18 cellular contexts compared by ENCODE assay signal in the genomic region with DNA sequence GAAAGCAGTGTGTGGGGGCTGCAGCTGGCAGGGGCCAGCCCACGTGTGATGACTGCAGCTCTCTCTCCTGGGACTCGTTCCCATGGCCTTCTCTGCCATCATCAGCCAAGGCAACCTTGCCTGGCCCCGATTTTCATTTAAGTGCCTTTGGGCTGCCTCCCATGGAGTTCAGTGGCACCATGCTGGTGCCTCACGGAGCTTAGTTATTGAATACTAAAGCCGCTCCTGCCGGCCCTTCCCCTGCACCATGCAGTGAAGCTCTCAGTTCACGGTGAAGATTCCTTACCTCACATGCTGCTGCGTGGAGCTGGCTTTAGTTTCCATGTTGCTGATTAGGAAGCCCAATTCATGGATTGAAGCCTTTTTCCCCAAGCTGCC.
"Had no signal": no experiment of that assay in that cellular context is flagged by ENCODE, and none has a peak within 500 bp of the region (broad histone marks: within the 10 kb centered on the region; RNA-seq: fewer than 3 reads in every experiment).

No MANE protein-coding gene starts in this region.

- H3K27me3 ChIP-seq: heart right ventricle, sigmoid colon, transverse colon had no signal

- H3K4me1 Mint-ChIP-seq: activated CD4-positive, alpha-beta memory T cell treated with anti-CD3 and anti-CD28 coated beads, Interleukin-2, amount 10 ng/mL, durations not matched to agents 7 days and 5 days; activated CD4-positive, alpha-beta T cell treated with anti-CD3 and anti-CD28 coated beads for 36 hours; activated naive CD8-positive, alpha-beta T cell treated with anti-CD3 and anti-CD28 coated beads, Interleukin-2, amount 10 ng/mL, durations not matched to agents 7 days and 5 days; immature natural killer cell; natural killer cell had no signal

- H3K9me3 ChIP-seq: heart right ventricle, sigmoid colon, transverse colon had no signal

- DNase-seq: activated CD4-positive, alpha-beta memory T cell treated with anti-CD3 and anti-CD28 coated beads, Interleukin-2, amount 10 ng/mL, durations not matched to agents 7 days and 5 days; activated CD4-positive, alpha-beta T cell treated with anti-CD3 and anti-CD28 coated beads for 36 hours; activated CD8-positive, alpha-beta memory T cell treated with anti-CD3 and anti-CD28 coated beads, Interleukin-2, amount 50 U/mL, for 4 hours; activated naive CD8-positive, alpha-beta T cell treated with anti-CD3 and anti-CD28 coated beads, Interleukin-2, amount 10 ng/mL, durations not matched to agents 7 days and 5 days; aorta; effector CD4-positive, alpha-beta T cell; foreskin melanocyte; heart right ventricle; immature natural killer cell; left cardiac atrium; natural killer cell; sigmoid colon; stimulated activated CD4-positive, alpha-beta T cell treated with anti-CD3 and anti-CD28 coated beads, Interleukin-12 subunit alpha, Interleukin-12 subunit beta, amount 100 ng/mL, for 4 hours; stimulated activated naive CD4-positive, alpha-beta T cell; transverse colon had no signal

- H3K27me3 Mint-ChIP-seq: activated CD4-positive, alpha-beta T cell treated with anti-CD3 and anti-CD28 coated beads for 36 hours; activated naive CD8-positive, alpha-beta T cell treated with anti-CD3 and anti-CD28 coated beads, Interleukin-2, amount 10 ng/mL, durations not matched to agents 7 days and 5 days had no signal

- H3K36me3 Mint-ChIP-seq: activated naive CD8-positive, alpha-beta T cell treated with anti-CD3 and anti-CD28 coated beads, Interleukin-2, amount 10 ng/mL, durations not matched to agents 7 days and 5 days; immature natural killer cell; natural killer cell had no signal

- H3K27ac Mint-ChIP-seq: activated CD4-positive, alpha-beta memory T cell treated with anti-CD3 and anti-CD28 coated beads, Interleukin-2, amount 10 ng/mL, durations not matched to agents 7 days and 5 days; activated CD4-positive, alpha-beta T cell treated with anti-CD3 and anti-CD28 coated beads for 36 hours; activated naive CD8-positive, alpha-beta T cell treated with anti-CD3 and anti-CD28 coated beads, Interleukin-2, amount 10 ng/mL, durations not matched to agents 7 days and 5 days; immature natural killer cell; natural killer cell; progenitor cell of endocrine pancreas had no signal

- H3K36me3 ChIP-seq: heart right ventricle, sigmoid colon, transverse colon had no signal

- H3K4me3 Mint-ChIP-seq: activated CD4-positive, alpha-beta memory T cell treated with anti-CD3 and anti-CD28 coated beads, Interleukin-2, amount 10 ng/mL, durations not matched to agents 7 days and 5 days; activated CD4-positive, alpha-beta T cell treated with anti-CD3 and anti-CD28 coated beads for 36 hours; activated naive CD8-positive, alpha-beta T cell treated with anti-CD3 and anti-CD28 coated beads, Interleukin-2, amount 10 ng/mL, durations not matched to agents 7 days and 5 days; immature natural killer cell; natural killer cell had no signal

- H3K9me3 Mint-ChIP-seq: activated CD4-positive, alpha-beta memory T cell treated with anti-CD3 and anti-CD28 coated beads, Interleukin-2, amount 10 ng/mL, durations not matched to agents 7 days and 5 days; immature natural killer cell; natural killer cell had no signal

- H3K4me3 ChIP-seq: heart right ventricle, lung, sigmoid colon, transverse colon had no signal

- H3K27ac ChIP-seq: heart right ventricle, sigmoid colon, transverse colon, VCaP had no signal

- H3K4me1 ChIP-seq: heart right ventricle, sigmoid colon, transverse colon had no signal
